Comparison of ENCODE assay signal across 1 cellular context in genomic region chr1:1907098-1907736, GRCh38.
A peak's percentile ranks its signal among the peaks of the same experiment; 100 is the strongest.
TF ChIP-seq lines count a peak whose summit lies in the region.

No MANE protein-coding gene starts in this region.

TF ChIP-seq in GM12878, 131 proteins besides CTCF, POLR2A, EP300 and RAD21 (continued from another document and continues in another):
- no peak for TF ChIP-seq ZBTB11 (CRISPR knock-in tag; IDR thresholded peaks at IDR 0.05)
- no peak for TF ChIP-seq RCOR1 (conservative IDR thresholded peaks at IDR 0.05; ENCODE audit: low read depth, low read length)
- no peak for TF ChIP-seq TARDBP (IDR thresholded peaks at IDR 0.05; ENCODE audit: borderline replicate concordance)
- TF ChIP-seq MYC (IDR thresholded peaks at IDR 0.05; ENCODE audit: insufficient read depth, insufficient read length, insufficient replicate concordance, low read length, severe bottlenecking) = no peak
- TF ChIP-seq BCL11A (IDR thresholded peaks at IDR 0.05; ENCODE audit: low read depth, low read length) = no peak
- TF ChIP-seq GATAD2B (conservative IDR thresholded peaks at IDR 0.05; ENCODE audit: low read depth) = peak; percentile 53; the same call in 1 of the 2 replicates
- no peak for TF ChIP-seq ASH2L (IDR thresholded peaks at IDR 0.05; ENCODE audit: borderline replicate concordance, low read depth)
- TF ChIP-seq REST (IDR thresholded peaks at IDR 0.05; ENCODE audit: low read depth, low read length) = no peak
- no peak for TF ChIP-seq BACH1 (IDR thresholded peaks at IDR 0.05; ENCODE audit: borderline replicate concordance)
- TF ChIP-seq PRDM15 (CRISPR knock-in tag; IDR thresholded peaks at IDR 0.05) = no peak
- no peak for TF ChIP-seq POLR2AphosphoS2 (IDR thresholded peaks at IDR 0.05; ENCODE audit: low read depth, low read length)
- no peak for TF ChIP-seq JUNB (IDR thresholded peaks at IDR 0.05)
- TF ChIP-seq STAT3 (IDR thresholded peaks at IDR 0.05; ENCODE audit: low read depth, low read length) = no peak
- no peak for TF ChIP-seq MXI1 (IDR thresholded peaks at IDR 0.05; ENCODE audit: low read depth, low read length)
- TF ChIP-seq CREM (IDR thresholded peaks at IDR 0.05; ENCODE audit: low read depth) = 0 out of 2 replicates have a peak, but pooled peaks have one; percentile 36
- TF ChIP-seq SMARCA5 (IDR thresholded peaks at IDR 0.05) = no peak
- peak; percentile 86; the same call in 1 of the 2 replicates for TF ChIP-seq PAX5 (IDR thresholded peaks at IDR 0.05; ENCODE audit: borderline replicate concordance, low read depth, low read length)
- TF ChIP-seq MLLT1 (IDR thresholded peaks at IDR 0.05) = no peak
- peak; percentile 95 for TF ChIP-seq TCF3 (IDR thresholded peaks at IDR 0.05; ENCODE audit: borderline replicate concordance, insufficient read depth, low read depth, low read length)
- TF ChIP-seq LARP7 (IDR thresholded peaks at IDR 0.05) = no peak
- no peak for TF ChIP-seq NFYA (IDR thresholded peaks at IDR 0.05; ENCODE audit: borderline replicate concordance, low read depth, low read length)
- TF ChIP-seq USF1 (IDR thresholded peaks at IDR 0.05; ENCODE audit: borderline replicate concordance, extremely low read length, insufficient read depth, low read depth, low read length) = peak; percentile 80
- TF ChIP-seq RB1 (IDR thresholded peaks at IDR 0.05; ENCODE audit: borderline replicate concordance) = no peak
- TF ChIP-seq CHD1 (IDR thresholded peaks at IDR 0.05; ENCODE audit: low read depth, low read length) = no peak
- TF ChIP-seq ZBED1 (IDR thresholded peaks at IDR 0.05; ENCODE audit: borderline replicate concordance) = no peak
- no peak for TF ChIP-seq POU2F2 (IDR thresholded peaks at IDR 0.05; ENCODE audit: borderline replicate concordance, low read depth, low read length)
- peak; percentile 45 for TF ChIP-seq IKZF1 (conservative IDR thresholded peaks at IDR 0.05)
- no peak for TF ChIP-seq EED (IDR thresholded peaks at IDR 0.05; ENCODE audit: low read depth)
- TF ChIP-seq RELB (IDR thresholded peaks at IDR 0.05; ENCODE audit: low read depth) = 0 out of 2 replicates have a peak, but pooled peaks have one; percentile 14
- TF ChIP-seq BMI1 (IDR thresholded peaks at IDR 0.05; ENCODE audit: borderline replicate concordance) = no peak
- no peak for TF ChIP-seq NKRF (conservative IDR thresholded peaks at IDR 0.05)
- TF ChIP-seq ATF7 (IDR thresholded peaks at IDR 0.05; ENCODE audit: low read depth) = no peak
- TF ChIP-seq TAF1 (IDR thresholded peaks at IDR 0.05; ENCODE audit: borderline replicate concordance, low read depth, low read length) = no peak
- no peak for TF ChIP-seq NRF1 (conservative IDR thresholded peaks at IDR 0.05; ENCODE audit: low read depth, low read length)
- TF ChIP-seq TCF12 (IDR thresholded peaks at IDR 0.05; ENCODE audit: low read depth, low read length) = peak; percentile 93
- TF ChIP-seq HDGF (IDR thresholded peaks at IDR 0.05) = 0 out of 2 replicates have a peak, but pooled peaks have one; percentile 44
- no peak for TF ChIP-seq NR2C1 (IDR thresholded peaks at IDR 0.05)
- TF ChIP-seq IRF3 (IDR thresholded peaks at IDR 0.05) = no peak
- TF ChIP-seq RUNX3 (IDR thresholded peaks at IDR 0.05; ENCODE audit: low read length) = no peak
- TF ChIP-seq NFXL1 (IDR thresholded peaks at IDR 0.05; ENCODE audit: borderline replicate concordance) = no peak
- no peak for TF ChIP-seq EGR1 (IDR thresholded peaks at IDR 0.05; ENCODE audit: borderline replicate concordance in 1 of 2, low read depth in 2 of 2, low read length in 2 of 2)
- no peak for TF ChIP-seq STAT1 (conservative IDR thresholded peaks at IDR 0.05)
- peak; percentile 94 to 98 for TF ChIP-seq BHLHE40 (IDR thresholded peaks at IDR 0.05; ENCODE audit: borderline replicate concordance in 1 of 2, low read depth in 2 of 2, low read length in 1 of 2)
- no peak for TF ChIP-seq ESRRA (IDR thresholded peaks at IDR 0.05; ENCODE audit: low read length)
- no peak for TF ChIP-seq ZNF217 (IDR thresholded peaks at IDR 0.05)
- no peak for TF ChIP-seq NR2C2 (IDR thresholded peaks at IDR 0.05; ENCODE audit: borderline replicate concordance, control insufficient read depth, insufficient read length, low read depth)
- TF ChIP-seq FOXK2 (IDR thresholded peaks at IDR 0.05) = no peak
- TF ChIP-seq ETV6 (conservative IDR thresholded peaks at IDR 0.05 in 1 of 2, IDR thresholded peaks at IDR 0.05 in 1 of 2; ENCODE audit: borderline replicate concordance in 1 of 2, low read depth in 1 of 2) = no peak
- no peak for TF ChIP-seq TBL1XR1 (IDR thresholded peaks at IDR 0.05; ENCODE audit: low read depth, low read length)
